In the genomic region with DNA sequence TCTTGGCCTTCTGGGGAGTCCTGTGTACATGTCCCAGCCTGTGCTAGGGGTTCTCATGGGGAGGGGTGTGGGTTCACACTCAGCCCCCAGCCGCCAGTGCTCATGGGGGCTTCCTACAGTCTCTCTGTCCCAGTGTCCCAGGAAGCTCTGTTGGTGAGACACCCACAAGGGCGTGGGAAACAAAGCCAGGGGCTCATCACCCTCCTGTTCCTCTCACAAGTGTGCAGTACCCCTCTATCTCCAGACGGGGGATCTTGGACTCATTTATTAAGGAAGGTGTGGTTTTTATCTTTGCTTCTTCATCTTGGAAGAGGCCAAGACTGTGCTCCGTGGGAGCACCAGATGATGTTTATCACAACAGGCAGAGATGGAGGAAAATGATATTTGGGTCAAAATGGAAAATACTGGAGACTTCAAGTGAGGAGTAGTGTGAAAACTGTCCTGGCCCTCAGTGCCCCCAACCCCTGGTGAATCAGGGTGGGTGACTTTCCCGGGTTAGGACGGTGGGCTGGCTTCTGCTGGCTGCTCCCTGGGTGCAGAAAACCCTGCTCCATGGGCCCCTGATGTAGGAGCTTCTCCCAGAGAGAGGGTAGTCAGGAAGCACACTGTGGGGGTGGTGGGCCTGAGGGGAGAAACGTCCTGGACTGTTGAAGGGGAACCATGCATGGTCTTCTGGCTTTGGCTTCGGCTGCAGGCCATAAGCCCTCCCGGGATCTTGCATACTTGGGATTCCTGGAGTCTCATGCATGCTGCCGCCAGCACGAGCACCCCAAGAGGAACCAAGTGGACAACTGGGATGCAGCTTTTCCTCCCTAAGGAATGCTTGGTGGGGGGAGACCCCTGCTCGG, we compare ENCODE assay signal across 9 cellular contexts. TPM values are rescaled to one million over a fixed set of nuclear protein-coding genes. Genes with fewer than 3 reads are reported as not detected.
DNase-seq lines count a peak whose midpoint lies in the region; ATAC-seq and TF ChIP-seq lines count a peak whose summit lies in the region.
"Had no signal": no experiment of that assay in that cellular context is flagged by ENCODE, and none has a peak within 500 bp of the region (broad histone marks: within the 10 kb centered on the region; RNA-seq: fewer than 3 reads in every experiment).

No MANE protein-coding gene starts in this region.

- H3K9me2 ChIP-seq in PC-3 (replicated peaks; ENCODE audit: low read length) = no peaks in the 10 kb centered on the region

- no peaks in the 10 kb centered on the region for H3K27me3 Mint-ChIP-seq in glutamatergic neuron (ENCODE audit: unreplicated experiment)

- H4K20me1 ChIP-seq in PC-3 (ENCODE audit: low read length) = no peaks in the 10 kb centered on the region

- H3K27me3 ChIP-seq in A673 (replicated peaks; ENCODE audit: insufficient read depth, low read depth, low read length, poor library complexity) = no peaks in the 10 kb centered on the region
- no peaks in the 10 kb centered on the region for H3K27me3 ChIP-seq in PC-3 (ENCODE audit: low read length)
- peaks cover 0 to 44% of the 10 kb centered on the region in 2 donors for H3K27me3 ChIP-seq in left lung
- peaks cover 3% of the 10 kb centered on the region for H3K27me3 ChIP-seq in adrenal gland
- no peaks in the 10 kb centered on the region for H3K27me3 ChIP-seq in ovary

- H3K4me3 Mint-ChIP-seq in glutamatergic neuron (ENCODE audit: unreplicated experiment) = no peak overlapping the region

- H3F3A ChIP-seq in PC-3 (ENCODE audit: low read length, unreplicated experiment) = no peaks in the 10 kb centered on the region

- H3K4me1 ChIP-seq in A673 (ENCODE audit: insufficient read depth, low read length, poor library complexity, severe bottlenecking) (no peaks in the 10 kb centered on the region), PC-3 (ENCODE audit: insufficient read depth, low read length) (no peaks in the 10 kb centered on the region), left lung (no peaks in the 10 kb centered on the region), adrenal gland (replicated peaks in 1 of 2) (no peaks in the 10 kb centered on the region), ovary (ENCODE audit: insufficient read depth) (no peaks in the 10 kb centered on the region)

- H3K9ac ChIP-seq in PC-3 (ENCODE audit: low read length) = no peak overlapping the region

- peak; percentile 53 for TF ChIP-seq CTCF in A673 (conservative IDR thresholded peaks at IDR 0.05; ENCODE audit: low read depth, low read length)
- TF ChIP-seq CTCF in GM12872 (IDR thresholded peaks at IDR 0.05; ENCODE audit: insufficient read depth, low read depth, low read length) = peak; percentile 61
- TF ChIP-seq CTCF in PC-3 (conservative IDR thresholded peaks at IDR 0.05; ENCODE audit: low read depth, low read length) = peak; percentile 33; the same call in 1 of the 2 replicates
- peak; percentile 44 for TF ChIP-seq CTCF in glutamatergic neuron (IDR thresholded peaks at IDR 0.05; ENCODE audit: partially characterized antibody, unreplicated experiment)
- TF ChIP-seq CTCF in left lung (IDR thresholded peaks at IDR 0.05) = no peak
- peak in 2 of 6 experiments; percentile 14 to 32 for TF ChIP-seq CTCF in adrenal gland (IDR thresholded peaks at IDR 0.05)
- TF ChIP-seq CTCF in ovary (IDR thresholded peaks at IDR 0.05) = no peak

- H3K27ac Mint-ChIP-seq in glutamatergic neuron (ENCODE audit: unreplicated experiment) = no peak overlapping the region

- H3K4me2 ChIP-seq in PC-3 (ENCODE audit: low read length) = no peak overlapping the region

- no peak for TF ChIP-seq EP300 in ovary (IDR thresholded peaks at IDR 0.05)

- ATAC-seq in PC-3 (peak; percentile 20; the same call in 1 of the 2 replicates), left lung (no peak)

- 38 to 55% (median 48%) methylated on average over 12 of the region's 12 CpGs for WGBS in adrenal gland, 4 donors
- 35 to 38% (median 36%) methylated on average over 12 of the region's 12 CpGs for WGBS in ovary, 3 donors

- no peak overlapping the region for H3K4me3 ChIP-seq in A673 (ENCODE audit: low read depth, low read length, poor library complexity, severe bottlenecking)
- H3K4me3 ChIP-seq in PC-3 (ENCODE audit: low read length) = no peak overlapping the region
- no peak overlapping the region for H3K4me3 ChIP-seq in left lung
- no peak overlapping the region for H3K4me3 ChIP-seq in adrenal gland
- H3K4me3 ChIP-seq in ovary = no peak overlapping the region

- H3K36me3 Mint-ChIP-seq in glutamatergic neuron (ENCODE audit: unreplicated experiment) = no peaks in the 10 kb centered on the region

- TF ChIP-seq POLR2A in adrenal gland (IDR thresholded peaks at IDR 0.05) (no peak), ovary (IDR thresholded peaks at IDR 0.05) (no peak)

- H2AFZ ChIP-seq in PC-3 (ENCODE audit: low read length) = no peak overlapping the region

- H3K36me3 ChIP-seq in A673 (ENCODE audit: insufficient read depth, low read length, poor library complexity, severe bottlenecking) (no peaks in the 10 kb centered on the region), PC-3 (ENCODE audit: low read depth, low read length) (no peaks in the 10 kb centered on the region), left lung (no peaks in the 10 kb centered on the region), adrenal gland (replicated peaks in 1 of 2) (no peaks in the 10 kb centered on the region), ovary (no peaks in the 10 kb centered on the region)

- H3K27ac ChIP-seq in A673 (ENCODE audit: low read depth, low read length, poor library complexity, severe bottlenecking) (no peak overlapping the region), PC-3 (ENCODE audit: low read length) (no peak overlapping the region), left lung (no peak overlapping the region), adrenal gland (no peak overlapping the region), ovary (no peak overlapping the region)

- no peaks in the 10 kb centered on the region for H3K9me3 ChIP-seq in A673 (ENCODE audit: low read depth, low read length, poor library complexity, severe bottlenecking)
- no peaks in the 10 kb centered on the region for H3K9me3 ChIP-seq in PC-3 (ENCODE audit: low read length)
- H3K9me3 ChIP-seq in left lung = no peaks in the 10 kb centered on the region
- no peaks in the 10 kb centered on the region for H3K9me3 ChIP-seq in adrenal gland (replicated peaks in 1 of 3)
- H3K9me3 ChIP-seq in ovary = no peaks in the 10 kb centered on the region

- H3K4me1 Mint-ChIP-seq in glutamatergic neuron (ENCODE audit: low read depth, unreplicated experiment) = no peaks in the 10 kb centered on the region

- DNase-seq in A673 (ENCODE audit: low spot score) (peak; percentile 61), PC-3 (peak; percentile 35), glutamatergic neuron (no peak), left lung (no peak), adrenal gland (no peak), ovary (no peak), cardiac septum (ENCODE audit: low spot score) (no peak)
- DNase-seq: T-helper 1 cell had no signal

- POLR2A ChIA-PET in A673 (lab: Charles Lee; ENCODE audit: low non-redundant PET) (no interaction called here), PC-3 (lab: Charles Lee; ENCODE audit: unreplicated experiment) (no interaction called here)

- BruUV-seq in A673 (replicated peaks; lab: Mats Ljungman, UMichigan) = no TSS peak
- BruUV-seq in PC-3 (replicated peaks; lab: Mats Ljungman, UMichigan) = no TSS peak

- H3K9me3 Mint-ChIP-seq in glutamatergic neuron (ENCODE audit: unreplicated experiment) = no peaks in the 10 kb centered on the region

- no peaks in the 10 kb centered on the region for H3K79me2 ChIP-seq in PC-3 (ENCODE audit: low read length)

- CTCF ChIA-PET in A673 (lab: Charles Lee) (interaction anchor here (0.6 kb wide), 1 partner anchor 10 kb away, joined by 3 read pairs; no protein-coding TSS in a partner anchor), PC-3 (lab: Charles Lee) (interaction anchor here (0.5 kb wide), 1 partner anchor 251 kb away, joined by 6 read pairs; no protein-coding TSS in a partner anchor)

- intact Hi-C loops in A673 (cut with micrococcal nuclease; ENCODE audit: unreplicated experiment) (no loop called here), PC-3 (cut with micrococcal nuclease) (no loop called here), left lung (cut with DNase I) (no loop called here), adrenal gland (cut with DNase I) (no loop called here), ovary (cut with DNase I) (no loop called here), cardiac septum (cut with DNase I) (no loop called here)

RNA-seq across cellular contexts. Expression of gene TMEM171, which starts 15.3 kb away (rescaled TPM):
- total RNA-seq in A673 (2021) (2.3 and 2.6 TPM in 2 replicates), PC-3 (2014; rRNA removed) (1.8 and 2.4 TPM in 2 replicates), glutamatergic neuron (ENCODE audit: unreplicated experiment) (1.1 TPM), left lung (under 1 TPM; 0.32 to 0.37 TPM), adrenal gland (under 1 TPM in 3 of 8 donors, not detected in 5; 0.42 to 0.69 (median 0.51) TPM), ovary (not detected), cardiac septum (not detected)
- polyA plus RNA-seq in adrenal gland (under 1 TPM in 2 of 3 donors, not detected in 1; 0.13 to 0.16 TPM), ovary (under 1 TPM; 0.10 to 0.42 TPM)

RNA-seq across cellular contexts. Expression of gene TMEM174, which starts 37.3 kb away (rescaled TPM):
- total RNA-seq in A673 (2021) (not detected in 2 replicates), PC-3 (2014; rRNA removed) (not detected in 2 replicates), glutamatergic neuron (ENCODE audit: unreplicated experiment) (not detected), left lung (not detected), adrenal gland (not detected), ovary (not detected), cardiac septum (not detected)
- polyA plus RNA-seq in adrenal gland (not detected), ovary (not detected)

Comparison
In these comparisons a context has a peak if more than half of its experiments do, and no peak if none do; other contexts are left out.
1. DNase-seq: peak in A673 (single experiment) and PC-3 (single experiment); none in glutamatergic neuron (single experiment), left lung (0 of 2), adrenal gland (0 of 7), ovary (0 of 5) and cardiac septum (single experiment).
2. CTCF ChIP-seq: peak in A673 (single experiment), GM12872 (single experiment), PC-3 (single experiment) and glutamatergic neuron (single experiment); none in left lung (0 of 2) and ovary (0 of 3).